Comparison of ENCODE assay signal across 1 cellular context in the genomic region with DNA sequence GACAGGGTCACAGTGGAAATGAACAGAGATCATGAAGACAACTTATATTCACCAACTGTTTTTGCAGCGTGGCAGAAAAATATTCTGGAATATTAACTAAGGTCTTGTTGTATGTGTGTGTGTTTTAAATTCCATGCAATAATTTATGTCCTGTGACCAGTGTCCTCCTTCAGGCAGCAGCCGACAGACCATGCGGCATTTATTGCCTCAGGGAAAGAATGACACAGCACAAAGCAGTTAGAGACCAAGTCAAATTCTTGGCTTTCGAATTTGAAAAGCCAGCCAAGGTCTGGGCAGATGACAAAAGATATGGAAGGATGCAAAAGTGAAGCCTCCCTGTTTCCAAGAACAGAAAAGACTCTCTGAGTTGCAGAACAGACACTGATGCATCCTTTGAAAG.
TF ChIP-seq lines count a peak whose summit lies in the region.

No MANE protein-coding gene starts in this region.

TF ChIP-seq in H1, 55 proteins besides CTCF, POLR2A, EP300 and RAD21 (continued from another document):
- TF ChIP-seq CEBPB (IDR thresholded peaks at IDR 0.05; ENCODE audit: low read depth, low read length) (0 out of 2 replicates have a peak, but pooled peaks have one; percentile 14), CHD7 (IDR thresholded peaks at IDR 0.05; ENCODE audit: insufficient replicate concordance, low read length) (no peak), MAX (IDR thresholded peaks at IDR 0.05) (peak; percentile 70), TCF12 (IDR thresholded peaks at IDR 0.05; ENCODE audit: low read depth, low read length) (0 out of 2 replicates have a peak, but pooled peaks have one; percentile 49), POU5F1 (IDR thresholded peaks at IDR 0.05; ENCODE audit: low read depth, low read length) (0 out of 2 replicates have a peak, but pooled peaks have one; percentile 12), BACH1 (IDR thresholded peaks at IDR 0.05; ENCODE audit: low read length) (peak; percentile 96)
